Comparison of ENCODE assay signal across 21 cellular contexts in genomic region chr14:58774531-58774930, GRCh38.
"Had no signal": no experiment of that assay in that cellular context is flagged by ENCODE, and none has a peak within 500 bp of the region (broad histone marks: within the 10 kb centered on the region; RNA-seq: fewer than 3 reads in every experiment).

No MANE protein-coding gene starts in this region.

- H3K4me3 ChIP-seq: coronary artery, heart left ventricle, pancreas, prostate gland, right lobe of liver, testis, tibial nerve had no signal

- H3K4me3 Mint-ChIP-seq: endodermal cell; mesothelial cell of epicardium; natural killer cell; stimulated activated effector memory CD8-positive, alpha-beta T cell treated with anti-CD3 and anti-CD28 coated beads, Interleukin-12 subunit alpha, Interleukin-12 subunit beta, amount 100 ng/mL, for 72 hours had no signal

- ATAC-seq: heart left ventricle; left lobe of liver; natural killer cell; pancreas; right lobe of liver; stimulated activated effector memory CD8-positive, alpha-beta T cell treated with anti-CD3 and anti-CD28 coated beads, Interleukin-12 subunit alpha, Interleukin-12 subunit beta, amount 100 ng/mL, for 72 hours; stimulated activated naive CD8-positive, alpha-beta T cell treated with anti-CD3 and anti-CD28 coated beads, Interleukin-15, Interleukin-2, amounts not matched to agents 100 U/mL and 50 U/mL, for 24 hours had no signal

- H3K27ac ChIP-seq: coronary artery, heart left ventricle, pancreas, prostate gland, right lobe of liver, testis, tibial nerve had no signal

- H3K4me1 ChIP-seq: heart left ventricle, pancreas, prostate gland, testis, tibial nerve had no signal

- H3K9me3 Mint-ChIP-seq: endodermal cell; natural killer cell; stimulated activated effector memory CD8-positive, alpha-beta T cell treated with anti-CD3 and anti-CD28 coated beads, Interleukin-12 subunit alpha, Interleukin-12 subunit beta, amount 100 ng/mL, for 72 hours had no signal

- H3K36me3 Mint-ChIP-seq: mesothelial cell of epicardium; natural killer cell; stimulated activated effector memory CD8-positive, alpha-beta T cell treated with anti-CD3 and anti-CD28 coated beads, Interleukin-12 subunit alpha, Interleukin-12 subunit beta, amount 100 ng/mL, for 72 hours had no signal

- H3K27me3 ChIP-seq: heart left ventricle, pancreas, right lobe of liver, testis, tibial nerve had no signal

- DNase-seq: effector CD4-positive, alpha-beta T cell; endodermal cell; erythroblast; foreskin melanocyte; heart left ventricle; hypothalamus; islet precursor cell; natural killer cell; occipital lobe; pancreas; right lobe of liver; stimulated activated CD4-positive, alpha-beta T cell treated with anti-CD3 and anti-CD28 coated beads, Interleukin-4, amount 100 ng/mL, for 1 hour; stimulated activated CD8-positive, alpha-beta memory T cell treated with anti-CD3 and anti-CD28 coated beads, Interleukin-4, amount 100 ng/mL, for 48 hours; stimulated activated naive CD8-positive, alpha-beta T cell treated with anti-CD3 and anti-CD28 coated beads, Interleukin-15, Interleukin-2, amounts not matched to agents 100 U/mL and 50 U/mL, for 24 hours; testis had no signal

- H3K27ac Mint-ChIP-seq: endodermal cell; mesothelial cell of epicardium; natural killer cell; stimulated activated effector memory CD8-positive, alpha-beta T cell treated with anti-CD3 and anti-CD28 coated beads, Interleukin-12 subunit alpha, Interleukin-12 subunit beta, amount 100 ng/mL, for 72 hours had no signal

- H3K36me3 ChIP-seq: heart left ventricle, pancreas, prostate gland, right lobe of liver, tibial nerve had no signal

- H3K9me3 ChIP-seq: heart left ventricle, pancreas, prostate gland, right lobe of liver, testis, tibial nerve had no signal

- H3K4me1 Mint-ChIP-seq: natural killer cell; stimulated activated effector memory CD8-positive, alpha-beta T cell treated with anti-CD3 and anti-CD28 coated beads, Interleukin-12 subunit alpha, Interleukin-12 subunit beta, amount 100 ng/mL, for 72 hours had no signal
